In the genomic region with DNA sequence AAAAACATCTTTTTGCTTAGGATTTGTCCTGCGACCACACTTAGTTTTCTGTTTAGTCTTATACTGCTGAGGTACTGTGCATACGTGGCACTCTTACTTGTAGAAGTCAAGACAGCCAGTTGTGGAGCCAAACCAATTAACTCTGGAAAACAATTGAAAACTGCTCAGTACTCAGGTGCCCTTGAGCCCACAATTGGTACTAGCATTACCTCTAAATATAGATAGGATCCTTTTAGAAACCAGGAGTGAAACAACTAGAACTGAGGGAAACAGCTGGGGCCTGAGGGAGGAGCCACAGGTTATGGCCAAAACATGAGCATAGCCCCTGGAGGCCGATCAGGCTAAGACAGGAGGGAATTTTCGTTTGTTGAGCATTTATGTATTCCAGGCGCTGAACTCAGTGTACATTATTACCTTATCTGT, we compare ENCODE assay signal across 9 cellular contexts. TPM values are rescaled to one million over a fixed set of nuclear protein-coding genes. Genes with fewer than 3 reads are reported as not detected.
DNase-seq lines count a peak whose midpoint lies in the region; ATAC-seq and TF ChIP-seq lines count a peak whose summit lies in the region.
"Had no signal": no experiment of that assay in that cellular context is flagged by ENCODE, and none has a peak within 500 bp of the region (broad histone marks: within the 10 kb centered on the region; RNA-seq: fewer than 3 reads in every experiment).

No MANE protein-coding gene starts in this region.

- peak; percentile 44 for ATAC-seq in HG02642 (IDR thresholded peaks at IDR 0.05; ENCODE audit: poor library complexity, unreplicated experiment)
- no peak for ATAC-seq in GM19023 (IDR thresholded peaks at IDR 0.05; ENCODE audit: unreplicated experiment)

- H3K27ac ChIP-seq in ascending aorta (peak overlapping the region; percentile 2 to 45), mesendoderm (ENCODE audit: low read depth, low read length) (no peak overlapping the region)

- WGBS in mesendoderm (ENCODE audit: extremely low coverage, insufficient coverage, low lambda C conversion rate) = no CpG with 5 or more reads among the region's 5 CpGs

- H3K79me2 ChIP-seq in mesendoderm (ENCODE audit: control insufficient read depth, insufficient read depth, low read length) = peaks cover 48% of the 10 kb centered on the region

- H3K4ac ChIP-seq in mesendoderm (ENCODE audit: low read depth, low read length) = no peak overlapping the region

- no peak overlapping the region for H3K18ac ChIP-seq in mesendoderm (ENCODE audit: low read length)

- H3K9me3 ChIP-seq in ascending aorta = no peaks in the 10 kb centered on the region

- H2AK5ac ChIP-seq in mesendoderm (ENCODE audit: low read length) = no peak overlapping the region

- TF ChIP-seq CTCF in AG09319 (IDR thresholded peaks at IDR 0.05; ENCODE audit: low read depth, low read length) (peak; percentile 36), GM12875 (IDR thresholded peaks at IDR 0.05; ENCODE audit: borderline replicate concordance, insufficient read depth, low read depth, low read length) (peak; percentile 57; the same call in 1 of the 2 replicates), ascending aorta (IDR thresholded peaks at IDR 0.05) (peak in 2 of 3 experiments; percentile 14 to 36)

- no peak overlapping the region for H4K8ac ChIP-seq in mesendoderm (ENCODE audit: low read depth, low read length)

- H3K4me1 ChIP-seq in ascending aorta = peaks cover 4 to 6% of the 10 kb centered on the region in 2 donors
- H3K4me1 ChIP-seq in mesendoderm (ENCODE audit: control insufficient read depth, low read depth, low read length) = no peaks in the 10 kb centered on the region

- H3K4me3 ChIP-seq in GM12875 (ENCODE audit: low read depth, low read length) (peak overlapping the region; percentile 40), ascending aorta (peak overlapping the region in 1 of 2 donors; percentile 16), mesendoderm (ENCODE audit: low read length) (no peak overlapping the region)

- DNase-seq in AG09319 (ENCODE audit: extremely low read depth, low read depth) (no peak), NCI-H226 (peak; percentile 53), ascending aorta (ENCODE audit: low spot score in 2 of 2) (no peak), mesendoderm (peak; percentile 61), hippocampal formation (lab: John Stamatoyannopoulos, UW) (no peak)

- H3K56ac ChIP-seq in mesendoderm (ENCODE audit: low read length) = peak overlapping the region; percentile 18

- H2BK5ac ChIP-seq in mesendoderm (ENCODE audit: low read length) = no peak overlapping the region

- H3K36me3 ChIP-seq in ascending aorta (no peaks in the 10 kb centered on the region), mesendoderm (ENCODE audit: control insufficient read depth, insufficient read depth, low read length) (no peaks in the 10 kb centered on the region)

- no peak overlapping the region for H2BK15ac ChIP-seq in mesendoderm (replicated peaks; ENCODE audit: low read depth)

- no peak overlapping the region for H3K9ac ChIP-seq in mesendoderm (ENCODE audit: low read length)

- H2BK120ac ChIP-seq in mesendoderm (ENCODE audit: low read depth, low read length) = no peak overlapping the region

- H3K23ac ChIP-seq in mesendoderm (ENCODE audit: low read length) = no peak overlapping the region

- H4K5ac ChIP-seq in mesendoderm (ENCODE audit: low read length) = no peak overlapping the region

- H3K4me2 ChIP-seq in mesendoderm (ENCODE audit: low read length) = no peak overlapping the region

- intact Hi-C loops in ascending aorta (cut with DNase I) = no loop called here

- H3K27me3 ChIP-seq in ascending aorta (no peaks in the 10 kb centered on the region), mesendoderm (ENCODE audit: insufficient read depth, low read length, poor library complexity) (no peaks in the 10 kb centered on the region)

- H3K79me1 ChIP-seq in mesendoderm (ENCODE audit: low read length) = peaks cover 4% of the 10 kb centered on the region

RNA-seq across cellular contexts. Expression of a gene that starts 2.5 kb away (rescaled TPM):
- total RNA-seq in ascending aorta = 13.8 TPM
- 36.3 TPM for polyA plus RNA-seq in mesendoderm (2013, experiment 1 of 2)
- polyA plus RNA-seq in mesendoderm (2013, experiment 2 of 2) = 36.3 TPM

RNA-seq across cellular contexts. Expression of a gene that starts 23.0 kb away (rescaled TPM):
- total RNA-seq in ascending aorta = not detected
- polyA plus RNA-seq in mesendoderm (2013, experiment 1 of 2) = 0.41 TPM
- polyA plus RNA-seq in mesendoderm (2013, experiment 2 of 2) = 0.32 TPM
- total RNA-seq: T-helper 1 cell treated with Interleukin-12 subunit alpha and Interleukin-12 subunit beta and Interleukin-4 antibody, amounts not matched to agents 30 ng/mL and 1 ng/mL, for 36 hours had no signal

RNA-seq across cellular contexts. Expression of a gene that starts 32.7 kb away (rescaled TPM):
- total RNA-seq in ascending aorta = not detected
- 0.06 TPM for polyA plus RNA-seq in mesendoderm (2013, experiment 1 of 2)
- polyA plus RNA-seq in mesendoderm (2013, experiment 2 of 2) = 0.04 TPM
- total RNA-seq: T-helper 1 cell treated with Interleukin-12 subunit alpha and Interleukin-12 subunit beta and Interleukin-4 antibody, amounts not matched to agents 30 ng/mL and 1 ng/mL, for 36 hours had no signal

RNA-seq across cellular contexts. Expression of a gene that starts 46.7 kb away (rescaled TPM):
- total RNA-seq in ascending aorta = not detected
- 57.2 TPM for polyA plus RNA-seq in mesendoderm (2013, experiment 1 of 2)
- 56.2 TPM for polyA plus RNA-seq in mesendoderm (2013, experiment 2 of 2)

Comparison
In these comparisons a context has a peak if more than half of its experiments do, and no peak if none do; other contexts are left out.
1. DNase-seq: peak in NCI-H226 (single experiment) and mesendoderm (single experiment); none in AG09319 (single experiment), ascending aorta (0 of 2) and hippocampal formation (0 of 2).
2. Peak in every context shown above with its lines, with median percentiles within 50 percentile points of each other: CTCF ChIP-seq.